Comparison of ENCODE assay signal across 28 cellular contexts in the genomic region with DNA sequence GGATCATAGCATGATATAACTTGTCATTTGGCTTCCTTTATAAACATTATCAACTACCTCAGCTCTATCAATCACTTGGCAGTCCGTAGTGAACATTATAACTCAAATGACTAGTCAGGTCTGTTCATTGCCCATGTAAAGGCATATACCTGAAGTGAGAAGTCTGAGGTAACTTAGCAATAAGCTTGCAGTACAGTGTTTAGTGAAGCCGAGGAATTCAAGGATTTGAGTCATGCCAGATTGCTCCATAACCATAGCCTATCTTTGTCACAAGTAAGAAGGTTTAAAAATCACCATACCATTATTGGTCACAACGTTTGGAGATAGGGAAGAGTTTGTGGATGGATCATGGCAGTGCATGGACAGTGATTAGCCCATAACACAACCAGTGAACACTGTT. TPM values are rescaled to one million over a fixed set of nuclear protein-coding genes. Genes with fewer than 3 reads are reported as not detected.
"Had no signal": no experiment of that assay in that cellular context is flagged by ENCODE, and none has a peak within 500 bp of the region (broad histone marks: within the 10 kb centered on the region; RNA-seq: fewer than 3 reads in every experiment).

No MANE protein-coding gene starts in this region.

- DNase-seq: activated CD4-positive, alpha-beta memory T cell treated with anti-CD3 and anti-CD28 coated beads, Interleukin-2, amount 10 ng/mL, durations not matched to agents 7 days and 5 days; activated CD4-positive, alpha-beta T cell treated with anti-CD3 and anti-CD28 coated beads, Interleukin-2, amount 50 U/mL, for 1 hour; activated CD4-positive, CD25-positive, alpha-beta regulatory T cell; activated gamma-delta T cell; activated naive CD4-positive, alpha-beta T cell treated with anti-CD3 and anti-CD28 coated beads for 36 hours; activated T-cell treated with anti-CD3 and anti-CD28 coated beads for 4 hours; activated T-cell treated with anti-CD3 and anti-CD28 coated beads, Interleukin-2, amount 50 U/mL, for 48 hours; central memory CD4-positive, alpha-beta T cell; MG63; MV-4-11; NCI-H1092 treated with DMSO at 0.1 percent for 48 hours; NCI-H1436; NCI-H187; NCI-H2081; NCI-H526; NCI-H774; RPMI8226; SJCRH30; SK-N-SH; T-helper 1 cell had no signal

- H3K4me3 ChIP-seq: MG63, SJCRH30 had no signal

- H3K4me3 Mint-ChIP-seq: activated CD4-positive, alpha-beta memory T cell treated with anti-CD3 and anti-CD28 coated beads, Interleukin-2, amount 10 ng/mL, durations not matched to agents 7 days and 5 days; activated naive CD4-positive, alpha-beta T cell treated with anti-CD3 and anti-CD28 coated beads for 36 hours; activated naive CD8-positive, alpha-beta T cell; activated T-helper 17 cell treated with anti-CD3 and anti-CD28 coated beads, Interleukin-2, amount 50 U/mL, for 72 hours had no signal

- H3K9me3 ChIP-seq: MG63, SJCRH30, SK-N-SH had no signal

- H3K4me2 ChIP-seq: KMS-11, SK-N-SH had no signal

- H3K36me3 ChIP-seq: MG63 had no signal

- H3K4me1 Mint-ChIP-seq: activated CD4-positive, alpha-beta memory T cell treated with anti-CD3 and anti-CD28 coated beads, Interleukin-2, amount 10 ng/mL, durations not matched to agents 7 days and 5 days; activated T-helper 17 cell treated with anti-CD3 and anti-CD28 coated beads, Interleukin-2, amount 50 U/mL, for 72 hours had no signal

- H3K36me3 Mint-ChIP-seq: activated naive CD8-positive, alpha-beta T cell had no signal

- H3K9me3 Mint-ChIP-seq: activated CD4-positive, alpha-beta memory T cell treated with anti-CD3 and anti-CD28 coated beads, Interleukin-2, amount 10 ng/mL, durations not matched to agents 7 days and 5 days; activated naive CD4-positive, alpha-beta T cell treated with anti-CD3 and anti-CD28 coated beads for 36 hours; activated T-helper 17 cell treated with anti-CD3 and anti-CD28 coated beads, Interleukin-2, amount 50 U/mL, for 72 hours had no signal

- H3K27me3 ChIP-seq: MG63, SJCRH30 had no signal

- H3K9ac ChIP-seq: KMS-11, SK-N-SH had no signal

- H3K27ac Mint-ChIP-seq: activated CD4-positive, alpha-beta memory T cell treated with anti-CD3 and anti-CD28 coated beads, Interleukin-2, amount 10 ng/mL, durations not matched to agents 7 days and 5 days; activated naive CD4-positive, alpha-beta T cell treated with anti-CD3 and anti-CD28 coated beads for 36 hours; activated naive CD8-positive, alpha-beta T cell; activated T-helper 17 cell treated with anti-CD3 and anti-CD28 coated beads, Interleukin-2, amount 50 U/mL, for 72 hours had no signal

- H3K27me3 Mint-ChIP-seq: activated CD4-positive, alpha-beta memory T cell treated with anti-CD3 and anti-CD28 coated beads, Interleukin-2, amount 10 ng/mL, durations not matched to agents 7 days and 5 days; activated naive CD8-positive, alpha-beta T cell; activated T-helper 17 cell treated with anti-CD3 and anti-CD28 coated beads, Interleukin-2, amount 50 U/mL, for 72 hours had no signal

- ATAC-seq: activated T-helper 17 cell treated with anti-CD3 and anti-CD28 coated beads, Interleukin-2, amount 50 U/mL, for 72 hours; Panc1; Right ventricle myocardium inferior had no signal

- H3K27ac ChIP-seq: KMS-11, SJCRH30, VCaP had no signal

RNA-seq across cellular contexts. Expression of gene AR, which starts 41.6 kb away (rescaled TPM):
- total RNA-seq: activated CD8-positive, alpha-beta memory T cell treated with anti-CD3 and anti-CD28 coated beads for 36 hours; activated naive CD4-positive, alpha-beta T cell treated with anti-CD3 and anti-CD28 coated beads for 36 hours; OCI-LY7 had no signal
- polyA plus RNA-seq: SK-N-SH had no signal
